ENCODE assay signal across 1 cellular context in the genomic region with DNA sequence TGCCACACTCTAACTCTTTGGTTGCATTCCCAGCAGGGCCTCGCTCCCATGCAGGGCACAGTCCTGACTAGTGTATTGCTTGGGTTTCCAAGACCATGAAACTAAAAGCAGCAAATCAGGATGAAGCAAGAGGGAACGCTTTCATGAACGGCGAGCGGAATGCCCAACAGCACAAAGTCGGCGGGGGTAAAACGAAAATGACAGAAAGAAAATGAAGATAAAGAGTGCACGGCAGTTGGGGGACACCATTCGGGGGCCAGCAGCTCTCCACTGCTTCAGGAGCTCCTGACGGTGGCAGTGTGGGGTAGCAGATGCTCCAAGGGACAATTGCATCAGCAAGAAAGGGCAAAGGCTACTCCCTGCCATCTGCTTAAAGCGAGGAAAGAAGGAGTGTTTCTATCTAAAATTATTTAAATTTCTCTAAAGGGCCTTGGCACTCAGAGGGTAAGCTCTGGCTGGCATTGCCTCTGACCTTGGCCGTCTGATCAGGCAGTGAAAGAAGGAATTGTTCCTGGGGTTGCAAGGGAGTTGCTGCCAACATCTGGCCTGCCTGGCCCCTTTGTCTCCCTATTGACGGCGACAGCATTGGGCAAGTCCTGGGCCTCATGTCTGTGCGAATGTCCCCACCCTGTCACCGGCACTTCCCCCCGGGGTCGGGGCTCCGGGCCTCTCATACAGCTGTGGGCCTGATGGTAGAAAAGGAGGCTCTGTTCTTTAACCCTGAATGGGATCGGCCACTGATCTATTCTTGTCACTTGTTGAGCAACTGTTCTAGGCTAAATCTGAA.
TF ChIP-seq lines count a peak whose summit lies in the region.

No MANE protein-coding gene starts in this region.

TF ChIP-seq in HepG2, 621 proteins besides CTCF, POLR2A, EP300 and RAD21 (continued from another document and continues in another):
- TF ChIP-seq SRSF4 (IDR thresholded peaks at IDR 0.05; ENCODE audit: low read depth, low read length, poor library complexity, severe bottlenecking) (no peak), XRCC5 (optimal IDR thresholded peaks at IDR 0.05; ENCODE audit: low read length) (no peak), HHEX (CRISPR knock-in tag; IDR thresholded peaks at IDR 0.05) (no peak), KDM4B (CRISPR knock-in tag; IDR thresholded peaks at IDR 0.05) (no peak; the same call in 1 of the 2 replicates), CEBPB (IDR thresholded peaks at IDR 0.05; ENCODE audit: borderline replicate concordance, low read depth, low read length) (peak; percentile 44), JDP2 (CRISPR knock-in tag; IDR thresholded peaks at IDR 0.05; ENCODE audit: borderline replicate concordance) (no peak), ZNF564 (CRISPR knock-in tag; IDR thresholded peaks at IDR 0.05) (no peak), ZNF20 (CRISPR knock-in tag; IDR thresholded peaks at IDR 0.05) (no peak), MLLT10 (CRISPR knock-in tag; IDR thresholded peaks at IDR 0.05) (no peak), RBM22 (optimal IDR thresholded peaks at IDR 0.05; ENCODE audit: low read length) (no peak), ZNF317 (CRISPR knock-in tag; IDR thresholded peaks at IDR 0.05) (no peak), NPAS2 (CRISPR knock-in tag; IDR thresholded peaks at IDR 0.05; ENCODE audit: borderline replicate concordance) (no peak), ZNF510 (CRISPR knock-in tag; IDR thresholded peaks at IDR 0.05; ENCODE audit: low read depth) (no peak), GTF2F1 (IDR thresholded peaks at IDR 0.05; ENCODE audit: low read length) (no peak), SETDB1 (CRISPR knock-in tag; IDR thresholded peaks at IDR 0.05; ENCODE audit: borderline replicate concordance) (no peak), AHR (CRISPR knock-in tag; IDR thresholded peaks at IDR 0.05) (no peak), ELF4 (CRISPR knock-in tag; IDR thresholded peaks at IDR 0.05; ENCODE audit: borderline replicate concordance) (no peak), MEF2D (CRISPR knock-in tag; IDR thresholded peaks at IDR 0.05) (no peak), FLYWCH1 (CRISPR knock-in tag; IDR thresholded peaks at IDR 0.05) (no peak), ZNF260 (CRISPR knock-in tag; IDR thresholded peaks at IDR 0.05; ENCODE audit: borderline replicate concordance, low read depth) (no peak), REXO4 (CRISPR knock-in tag; IDR thresholded peaks at IDR 0.05; ENCODE audit: borderline replicate concordance) (no peak), ZNF567 (CRISPR knock-in tag; IDR thresholded peaks at IDR 0.05; ENCODE audit: borderline replicate concordance) (no peak), ZNF343 (CRISPR knock-in tag; IDR thresholded peaks at IDR 0.05) (no peak), SOX5 (CRISPR knock-in tag; IDR thresholded peaks at IDR 0.05; ENCODE audit: borderline replicate concordance) (0 out of 2 replicates have a peak, but pooled peaks have one; percentile 9), ZBTB21 (CRISPR knock-in tag; IDR thresholded peaks at IDR 0.05) (no peak), ZNF33A (CRISPR knock-in tag; IDR thresholded peaks at IDR 0.05; ENCODE audit: borderline replicate concordance) (no peak), PITX1 (CRISPR knock-in tag; IDR thresholded peaks at IDR 0.05) (no peak)
- TF ChIP-seq, protein P1, sequence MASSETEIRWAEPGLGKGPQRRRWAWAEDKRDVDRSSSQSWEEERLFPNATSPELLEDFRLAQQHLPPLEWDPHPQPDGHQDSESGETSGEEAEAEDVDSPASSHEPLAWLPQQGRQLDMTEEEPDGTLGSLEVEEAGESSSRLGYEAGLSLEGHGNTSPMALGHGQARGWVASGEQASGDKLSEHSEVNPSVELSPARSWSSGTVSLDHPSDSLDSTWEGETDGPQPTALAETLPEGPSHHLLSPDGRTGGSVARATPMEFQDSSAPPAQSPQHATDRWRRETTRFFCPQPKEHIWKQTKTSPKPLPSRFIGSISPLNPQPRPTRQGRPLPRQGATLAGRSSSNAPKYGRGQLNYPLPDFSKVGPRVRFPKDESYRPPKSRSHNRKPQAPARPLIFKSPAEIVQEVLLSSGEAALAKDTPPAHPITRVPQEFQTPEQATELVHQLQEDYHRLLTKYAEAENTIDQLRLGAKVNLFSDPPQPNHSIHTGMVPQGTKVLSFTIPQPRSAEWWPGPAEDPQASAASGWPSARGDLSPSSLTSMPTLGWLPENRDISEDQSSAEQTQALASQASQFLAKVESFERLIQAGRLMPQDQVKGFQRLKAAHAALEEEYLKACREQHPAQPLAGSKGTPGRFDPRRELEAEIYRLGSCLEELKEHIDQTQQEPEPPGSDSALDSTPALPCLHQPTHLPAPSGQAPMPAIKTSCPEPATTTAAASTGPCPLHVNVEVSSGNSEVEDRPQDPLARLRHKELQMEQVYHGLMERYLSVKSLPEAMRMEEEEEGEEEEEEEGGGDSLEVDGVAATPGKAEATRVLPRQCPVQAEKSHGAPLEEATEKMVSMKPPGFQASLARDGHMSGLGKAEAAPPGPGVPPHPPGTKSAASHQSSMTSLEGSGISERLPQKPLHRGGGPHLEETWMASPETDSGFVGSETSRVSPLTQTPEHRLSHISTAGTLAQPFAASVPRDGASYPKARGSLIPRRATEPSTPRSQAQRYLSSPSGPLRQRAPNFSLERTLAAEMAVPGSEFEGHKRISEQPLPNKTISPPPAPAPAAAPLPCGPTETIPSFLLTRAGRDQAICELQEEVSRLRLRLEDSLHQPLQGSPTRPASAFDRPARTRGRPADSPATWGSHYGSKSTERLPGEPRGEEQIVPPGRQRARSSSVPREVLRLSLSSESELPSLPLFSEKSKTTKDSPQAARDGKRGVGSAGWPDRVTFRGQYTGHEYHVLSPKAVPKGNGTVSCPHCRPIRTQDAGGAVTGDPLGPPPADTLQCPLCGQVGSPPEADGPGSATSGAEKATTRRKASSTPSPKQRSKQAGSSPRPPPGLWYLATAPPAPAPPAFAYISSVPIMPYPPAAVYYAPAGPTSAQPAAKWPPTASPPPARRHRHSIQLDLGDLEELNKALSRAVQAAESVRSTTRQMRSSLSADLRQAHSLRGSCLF (CRISPR knock-in tag; IDR thresholded peaks at IDR 0.05; ENCODE audit: borderline replicate concordance), result no peak
- TF ChIP-seq, protein P2, sequence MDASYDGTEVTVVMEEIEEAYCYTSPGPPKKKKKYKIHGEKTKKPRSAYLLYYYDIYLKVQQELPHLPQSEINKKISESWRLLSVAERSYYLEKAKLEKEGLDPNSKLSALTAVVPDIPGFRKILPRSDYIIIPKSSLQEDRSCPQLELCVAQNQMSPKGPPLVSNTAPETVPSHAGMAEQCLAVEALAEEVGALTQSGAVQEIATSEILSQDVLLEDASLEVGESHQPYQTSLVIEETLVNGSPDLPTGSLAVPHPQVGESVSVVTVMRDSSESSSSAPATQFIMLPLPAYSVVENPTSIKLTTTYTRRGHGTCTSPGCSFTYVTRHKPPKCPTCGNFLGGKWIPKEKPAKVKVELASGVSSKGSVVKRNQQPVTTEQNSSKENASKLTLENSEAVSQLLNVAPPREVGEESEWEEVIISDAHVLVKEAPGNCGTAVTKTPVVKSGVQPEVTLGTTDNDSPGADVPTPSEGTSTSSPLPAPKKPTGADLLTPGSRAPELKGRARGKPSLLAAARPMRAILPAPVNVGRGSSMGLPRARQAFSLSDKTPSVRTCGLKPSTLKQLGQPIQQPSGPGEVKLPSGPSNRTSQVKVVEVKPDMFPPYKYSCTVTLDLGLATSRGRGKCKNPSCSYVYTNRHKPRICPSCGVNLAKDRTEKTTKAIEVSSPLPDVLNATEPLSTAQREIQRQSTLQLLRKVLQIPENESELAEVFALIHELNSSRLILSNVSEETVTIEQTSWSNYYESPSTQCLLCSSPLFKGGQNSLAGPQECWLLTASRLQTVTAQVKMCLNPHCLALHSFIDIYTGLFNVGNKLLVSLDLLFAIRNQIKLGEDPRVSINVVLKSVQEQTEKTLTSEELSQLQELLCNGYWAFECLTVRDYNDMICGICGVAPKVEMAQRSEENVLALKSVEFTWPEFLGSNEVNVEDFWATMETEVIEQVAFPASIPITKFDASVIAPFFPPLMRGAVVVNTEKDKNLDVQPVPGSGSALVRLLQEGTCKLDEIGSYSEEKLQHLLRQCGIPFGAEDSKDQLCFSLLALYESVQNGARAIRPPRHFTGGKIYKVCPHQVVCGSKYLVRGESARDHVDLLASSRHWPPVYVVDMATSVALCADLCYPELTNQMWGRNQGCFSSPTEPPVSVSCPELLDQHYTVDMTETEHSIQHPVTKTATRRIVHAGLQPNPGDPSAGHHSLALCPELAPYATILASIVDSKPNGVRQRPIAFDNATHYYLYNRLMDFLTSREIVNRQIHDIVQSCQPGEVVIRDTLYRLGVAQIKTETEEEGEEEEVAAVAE (CRISPR knock-in tag; IDR thresholded peaks at IDR 0.05; ENCODE audit: borderline replicate concordance), result no peak
- TF ChIP-seq, protein P3, sequence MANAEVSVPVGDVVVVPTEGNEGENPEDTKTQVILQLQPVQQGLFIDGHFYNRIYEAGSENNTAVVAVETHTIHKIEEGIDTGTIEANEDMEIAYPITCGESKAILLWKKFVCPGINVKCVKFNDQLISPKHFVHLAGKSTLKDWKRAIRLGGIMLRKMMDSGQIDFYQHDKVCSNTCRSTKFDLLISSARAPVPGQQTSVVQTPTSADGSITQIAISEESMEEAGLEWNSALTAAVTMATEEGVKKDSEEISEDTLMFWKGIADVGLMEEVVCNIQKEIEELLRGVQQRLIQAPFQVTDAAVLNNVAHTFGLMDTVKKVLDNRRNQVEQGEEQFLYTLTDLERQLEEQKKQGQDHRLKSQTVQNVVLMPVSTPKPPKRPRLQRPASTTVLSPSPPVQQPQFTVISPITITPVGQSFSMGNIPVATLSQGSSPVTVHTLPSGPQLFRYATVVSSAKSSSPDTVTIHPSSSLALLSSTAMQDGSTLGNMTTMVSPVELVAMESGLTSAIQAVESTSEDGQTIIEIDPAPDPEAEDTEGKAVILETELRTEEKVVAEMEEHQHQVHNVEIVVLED (CRISPR knock-in tag; IDR thresholded peaks at IDR 0.05; ENCODE audit: borderline replicate concordance), result no peak
- TF ChIP-seq, protein P4, sequence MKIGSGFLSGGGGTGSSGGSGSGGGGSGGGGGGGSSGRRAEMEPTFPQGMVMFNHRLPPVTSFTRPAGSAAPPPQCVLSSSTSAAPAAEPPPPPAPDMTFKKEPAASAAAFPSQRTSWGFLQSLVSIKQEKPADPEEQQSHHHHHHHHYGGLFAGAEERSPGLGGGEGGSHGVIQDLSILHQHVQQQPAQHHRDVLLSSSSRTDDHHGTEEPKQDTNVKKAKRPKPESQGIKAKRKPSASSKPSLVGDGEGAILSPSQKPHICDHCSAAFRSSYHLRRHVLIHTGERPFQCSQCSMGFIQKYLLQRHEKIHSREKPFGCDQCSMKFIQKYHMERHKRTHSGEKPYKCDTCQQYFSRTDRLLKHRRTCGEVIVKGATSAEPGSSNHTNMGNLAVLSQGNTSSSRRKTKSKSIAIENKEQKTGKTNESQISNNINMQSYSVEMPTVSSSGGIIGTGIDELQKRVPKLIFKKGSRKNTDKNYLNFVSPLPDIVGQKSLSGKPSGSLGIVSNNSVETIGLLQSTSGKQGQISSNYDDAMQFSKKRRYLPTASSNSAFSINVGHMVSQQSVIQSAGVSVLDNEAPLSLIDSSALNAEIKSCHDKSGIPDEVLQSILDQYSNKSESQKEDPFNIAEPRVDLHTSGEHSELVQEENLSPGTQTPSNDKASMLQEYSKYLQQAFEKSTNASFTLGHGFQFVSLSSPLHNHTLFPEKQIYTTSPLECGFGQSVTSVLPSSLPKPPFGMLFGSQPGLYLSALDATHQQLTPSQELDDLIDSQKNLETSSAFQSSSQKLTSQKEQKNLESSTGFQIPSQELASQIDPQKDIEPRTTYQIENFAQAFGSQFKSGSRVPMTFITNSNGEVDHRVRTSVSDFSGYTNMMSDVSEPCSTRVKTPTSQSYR (CRISPR knock-in tag; IDR thresholded peaks at IDR 0.05; ENCODE audit: borderline replicate concordance), result peak; percentile 34; the same call in 1 of the 2 replicates
- TF ChIP-seq, protein P5, sequence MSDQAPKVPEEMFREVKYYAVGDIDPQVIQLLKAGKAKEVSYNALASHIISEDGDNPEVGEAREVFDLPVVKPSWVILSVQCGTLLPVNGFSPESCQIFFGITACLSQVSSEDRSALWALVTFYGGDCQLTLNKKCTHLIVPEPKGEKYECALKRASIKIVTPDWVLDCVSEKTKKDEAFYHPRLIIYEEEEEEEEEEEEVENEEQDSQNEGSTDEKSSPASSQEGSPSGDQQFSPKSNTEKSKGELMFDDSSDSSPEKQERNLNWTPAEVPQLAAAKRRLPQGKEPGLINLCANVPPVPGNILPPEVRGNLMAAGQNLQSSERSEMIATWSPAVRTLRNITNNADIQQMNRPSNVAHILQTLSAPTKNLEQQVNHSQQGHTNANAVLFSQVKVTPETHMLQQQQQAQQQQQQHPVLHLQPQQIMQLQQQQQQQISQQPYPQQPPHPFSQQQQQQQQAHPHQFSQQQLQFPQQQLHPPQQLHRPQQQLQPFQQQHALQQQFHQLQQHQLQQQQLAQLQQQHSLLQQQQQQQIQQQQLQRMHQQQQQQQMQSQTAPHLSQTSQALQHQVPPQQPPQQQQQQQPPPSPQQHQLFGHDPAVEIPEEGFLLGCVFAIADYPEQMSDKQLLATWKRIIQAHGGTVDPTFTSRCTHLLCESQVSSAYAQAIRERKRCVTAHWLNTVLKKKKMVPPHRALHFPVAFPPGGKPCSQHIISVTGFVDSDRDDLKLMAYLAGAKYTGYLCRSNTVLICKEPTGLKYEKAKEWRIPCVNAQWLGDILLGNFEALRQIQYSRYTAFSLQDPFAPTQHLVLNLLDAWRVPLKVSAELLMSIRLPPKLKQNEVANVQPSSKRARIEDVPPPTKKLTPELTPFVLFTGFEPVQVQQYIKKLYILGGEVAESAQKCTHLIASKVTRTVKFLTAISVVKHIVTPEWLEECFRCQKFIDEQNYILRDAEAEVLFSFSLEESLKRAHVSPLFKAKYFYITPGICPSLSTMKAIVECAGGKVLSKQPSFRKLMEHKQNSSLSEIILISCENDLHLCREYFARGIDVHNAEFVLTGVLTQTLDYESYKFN (CRISPR knock-in tag; conservative IDR thresholded peaks at IDR 0.05), result no peak; the same call in 1 of the 2 replicates
- TF ChIP-seq, protein P6, sequence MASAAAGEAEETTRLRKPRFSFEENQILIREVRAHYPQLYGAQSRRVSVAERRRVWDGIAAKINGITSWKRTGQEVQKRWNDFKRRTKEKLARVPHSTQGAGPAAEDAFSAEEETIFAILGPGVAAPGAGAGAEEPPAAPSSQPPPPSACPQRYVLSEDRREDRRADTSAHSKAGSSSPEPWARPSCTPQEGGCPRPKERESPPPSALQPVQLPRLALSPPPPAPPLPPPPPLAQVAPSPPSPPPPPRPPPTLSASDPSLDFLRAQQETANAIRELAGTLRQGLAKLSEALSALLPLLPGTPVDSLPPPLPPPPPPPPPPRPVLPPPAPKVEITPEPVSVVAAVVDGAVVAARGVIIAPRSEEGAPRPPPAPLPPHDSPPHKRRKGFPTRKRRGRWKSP (CRISPR knock-in tag; IDR thresholded peaks at IDR 0.05), result no peak; the same call in 1 of the 2 replicates
- TF ChIP-seq, protein P7, sequence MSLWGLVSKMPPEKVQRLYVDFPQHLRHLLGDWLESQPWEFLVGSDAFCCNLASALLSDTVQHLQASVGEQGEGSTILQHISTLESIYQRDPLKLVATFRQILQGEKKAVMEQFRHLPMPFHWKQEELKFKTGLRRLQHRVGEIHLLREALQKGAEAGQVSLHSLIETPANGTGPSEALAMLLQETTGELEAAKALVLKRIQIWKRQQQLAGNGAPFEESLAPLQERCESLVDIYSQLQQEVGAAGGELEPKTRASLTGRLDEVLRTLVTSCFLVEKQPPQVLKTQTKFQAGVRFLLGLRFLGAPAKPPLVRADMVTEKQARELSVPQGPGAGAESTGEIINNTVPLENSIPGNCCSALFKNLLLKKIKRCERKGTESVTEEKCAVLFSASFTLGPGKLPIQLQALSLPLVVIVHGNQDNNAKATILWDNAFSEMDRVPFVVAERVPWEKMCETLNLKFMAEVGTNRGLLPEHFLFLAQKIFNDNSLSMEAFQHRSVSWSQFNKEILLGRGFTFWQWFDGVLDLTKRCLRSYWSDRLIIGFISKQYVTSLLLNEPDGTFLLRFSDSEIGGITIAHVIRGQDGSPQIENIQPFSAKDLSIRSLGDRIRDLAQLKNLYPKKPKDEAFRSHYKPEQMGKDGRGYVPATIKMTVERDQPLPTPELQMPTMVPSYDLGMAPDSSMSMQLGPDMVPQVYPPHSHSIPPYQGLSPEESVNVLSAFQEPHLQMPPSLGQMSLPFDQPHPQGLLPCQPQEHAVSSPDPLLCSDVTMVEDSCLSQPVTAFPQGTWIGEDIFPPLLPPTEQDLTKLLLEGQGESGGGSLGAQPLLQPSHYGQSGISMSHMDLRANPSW (CRISPR knock-in tag; IDR thresholded peaks at IDR 0.05; ENCODE audit: borderline replicate concordance), result no peak
